19 cellular contexts compared by ENCODE assay signal in the genomic region with DNA sequence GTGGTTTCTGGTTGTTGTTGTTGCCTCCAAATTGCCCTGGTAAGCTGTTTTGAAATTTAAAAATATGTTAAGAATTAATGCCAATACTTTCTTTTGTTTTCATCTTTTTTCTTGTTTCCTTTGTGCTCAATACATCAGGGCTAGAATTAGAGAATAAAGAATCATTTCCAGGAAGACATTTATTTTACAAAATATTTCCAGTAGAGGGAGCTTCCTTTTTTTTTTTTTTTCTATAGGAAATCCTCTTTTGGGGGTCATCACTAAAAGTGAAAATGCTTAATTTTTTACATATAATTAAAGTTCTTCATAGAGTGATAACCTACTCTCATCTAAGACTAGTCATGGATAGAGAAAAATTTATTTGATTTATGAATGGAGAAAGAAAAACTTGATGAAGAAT. TPM values are rescaled to one million over a fixed set of nuclear protein-coding genes. Genes with fewer than 3 reads are reported as not detected.
A peak's percentile ranks its signal among the peaks of the same experiment; 100 is the strongest.
DNase-seq lines count a peak whose midpoint lies in the region; ATAC-seq and TF ChIP-seq lines count a peak whose summit lies in the region.
"Had no signal": no experiment of that assay in that cellular context is flagged by ENCODE, and none has a peak within 500 bp of the region (broad histone marks: within the 10 kb centered on the region; RNA-seq: fewer than 3 reads in every experiment).

No MANE protein-coding gene starts in this region.

- no peak overlapping the region for H3K4me3 Mint-ChIP-seq in glutamatergic neuron (ENCODE audit: unreplicated experiment)
- H3K4me3 Mint-ChIP-seq: CD4-positive, alpha-beta T cell; GM23338 had no signal

- no peaks in the 10 kb centered on the region for H4K20me1 ChIP-seq in Loucy (ENCODE audit: insufficient read depth, low read length, poor library complexity, severe bottlenecking)

- H3K36me3 ChIP-seq in Loucy (ENCODE audit: insufficient read depth, low read length) (no peaks in the 10 kb centered on the region), RWPE2 (ENCODE audit: low read depth) (no peaks in the 10 kb centered on the region)
- H3K36me3 ChIP-seq: MG63, SJCRH30 had no signal

- peaks cover 6% of the 10 kb centered on the region for H3K27me3 Mint-ChIP-seq in glutamatergic neuron (ENCODE audit: unreplicated experiment)

- H3K27ac ChIP-seq in C4-2B (no peak overlapping the region), RWPE2 (ENCODE audit: poor library complexity, severe bottlenecking) (no peak overlapping the region)
- H3K27ac ChIP-seq: SJCRH30 had no signal

- no peak for ATAC-seq in RWPE2 (ENCODE audit: low read depth)
- no peak for ATAC-seq in HG02571 (IDR thresholded peaks at IDR 0.05; ENCODE audit: unreplicated experiment)
- ATAC-seq: GM23338, K562 had no signal

- no peaks in the 10 kb centered on the region for H3F3A ChIP-seq in Loucy (ENCODE audit: low read depth)

- H3K79me2 ChIP-seq in Loucy (ENCODE audit: insufficient read depth, low read length), result no peaks in the 10 kb centered on the region

- H3K4me2 ChIP-seq in Loucy (ENCODE audit: low read depth, low read length, poor library complexity, severe bottlenecking), result no peak overlapping the region
- H3K4me2 ChIP-seq: GM23338 had no signal

- H2AFZ ChIP-seq in Loucy (ENCODE audit: low read length), result no peak overlapping the region
- H2AFZ ChIP-seq: GM23338 had no signal

- H3K9ac ChIP-seq in Loucy (ENCODE audit: low read depth, low read length, poor library complexity, severe bottlenecking), result no peak overlapping the region

- TF ChIP-seq CTCF in C4-2B (conservative IDR thresholded peaks at IDR 0.05) (peak; percentile 16; the same call in 1 of the 2 replicates), Loucy (conservative IDR thresholded peaks at IDR 0.05; ENCODE audit: low read length) (peak; percentile 26), RWPE2 (IDR thresholded peaks at IDR 0.05; ENCODE audit: poor library complexity, severe bottlenecking) (peak; percentile 38), glutamatergic neuron (IDR thresholded peaks at IDR 0.05; ENCODE audit: partially characterized antibody, unreplicated experiment) (peak; percentile 45)

- H3K4me1 ChIP-seq in Loucy (ENCODE audit: insufficient read depth, low read length, poor library complexity, severe bottlenecking) (no peaks in the 10 kb centered on the region), RWPE2 (ENCODE audit: insufficient read depth, poor library complexity, severe bottlenecking) (no peaks in the 10 kb centered on the region)
- H3K4me1 ChIP-seq: SJCRH30 had no signal

- peaks cover 3% of the 10 kb centered on the region for H3K9me3 Mint-ChIP-seq in glutamatergic neuron (ENCODE audit: unreplicated experiment)
- H3K9me3 Mint-ChIP-seq: GM23338 had no signal

- no peak for DNase-seq in RWPE2 (ENCODE audit: low spot score)
- no peak for DNase-seq in glutamatergic neuron
- no peak for DNase-seq in NCI-H446 treated with DMSO at 0.1 percent for 48 hours (lab: John Stamatoyannopoulos, UW)
- DNase-seq in activated CD4-positive, alpha-beta T cell treated with anti-CD3 and anti-CD28 coated beads for 48 hours, result no peak
- no peak for DNase-seq in activated CD4-positive, alpha-beta T cell treated with anti-CD3 and anti-CD28 coated beads, Interleukin-2, amount 50 U/mL, for 48 hours
- DNase-seq: Calu3; CD4-positive, alpha-beta T cell; DMS79; MG63; NCI-H1105 treated with DMSO at 0.1 percent for 48 hours; NCI-H187; NCI-H2171; NCI-H510A treated with DMSO at 0.1 percent for 48 hours; SJCRH30 had no signal

- no peaks in the 10 kb centered on the region for H3K36me3 Mint-ChIP-seq in glutamatergic neuron (ENCODE audit: unreplicated experiment)

- H3K4me3 ChIP-seq in Loucy (ENCODE audit: low read length, poor library complexity, severe bottlenecking), result no peak overlapping the region
- H3K4me3 ChIP-seq in RWPE2 (ENCODE audit: severe bottlenecking), result no peak overlapping the region
- H3K4me3 ChIP-seq: GM23338, K562, MG63, SJCRH30 had no signal

- no peaks in the 10 kb centered on the region for H3K27me3 ChIP-seq in Loucy (ENCODE audit: insufficient read depth, low read length, poor library complexity, severe bottlenecking)
- peaks cover 2% of the 10 kb centered on the region for H3K27me3 ChIP-seq in RWPE2 (ENCODE audit: insufficient read depth, poor library complexity, severe bottlenecking)
- H3K27me3 ChIP-seq: SJCRH30 had no signal

- peaks cover 6% of the 10 kb centered on the region for H3K4me1 Mint-ChIP-seq in glutamatergic neuron (ENCODE audit: low read depth, unreplicated experiment)

- H3K27ac Mint-ChIP-seq in glutamatergic neuron (ENCODE audit: unreplicated experiment), result no peak overlapping the region
- H3K27ac Mint-ChIP-seq: CD4-positive, alpha-beta T cell; GM23338 had no signal

- no peaks in the 10 kb centered on the region for H3K9me2 ChIP-seq in Loucy (replicated peaks; ENCODE audit: low read depth, low read length)

- H3K9me3 ChIP-seq in Loucy (ENCODE audit: insufficient read depth, low read depth, low read length) (no peaks in the 10 kb centered on the region), RWPE2 (ENCODE audit: severe bottlenecking) (no peaks in the 10 kb centered on the region)
- H3K9me3 ChIP-seq: MG63, SJCRH30 had no signal

RNA-seq across cellular contexts. Expression of a gene that starts 2.4 kb away (rescaled TPM):
- not detected for total RNA-seq in glutamatergic neuron (ENCODE audit: unreplicated experiment)
- total RNA-seq: CD4-positive, alpha-beta T cell; SJCRH30 had no signal
